16 cellular contexts compared by ENCODE assay signal in genomic region chr6:158514176-158514575, GRCh38. TPM values are rescaled to one million over a fixed set of nuclear protein-coding genes. Genes with fewer than 3 reads are reported as not detected.
A peak's percentile ranks its signal among the peaks of the same experiment; 100 is the strongest.
DNase-seq lines count a peak whose midpoint lies in the region; ATAC-seq and TF ChIP-seq lines count a peak whose summit lies in the region.
"Had no signal": no experiment of that assay in that cellular context is flagged by ENCODE, and none has a peak within 500 bp of the region (broad histone marks: within the 10 kb centered on the region; RNA-seq: fewer than 3 reads in every experiment).

No MANE protein-coding gene starts in this region.

- H2AFZ ChIP-seq in DND-41 (ENCODE audit: low read depth, low read length) (no peak overlapping the region), osteoblast (ENCODE audit: low read length) (no peak overlapping the region), OCI-LY7 (ENCODE audit: low read length) (no peak overlapping the region)

- H3K36me3 Mint-ChIP-seq in T-helper 2 cell treated with Interferon-gamma antibody and Interleukin-4, amounts not matched to agents 5 μg/mL and 100 μg/mL, for 36 hours (ENCODE audit: low read depth), result no peaks in the 10 kb centered on the region

- peaks cover 6% of the 10 kb centered on the region for H3K27me3 Mint-ChIP-seq in T-helper 2 cell treated with Interferon-gamma antibody and Interleukin-4, amounts not matched to agents 5 μg/mL and 100 μg/mL, for 36 hours (ENCODE audit: low read depth)

- H3K4me2 ChIP-seq in DND-41 (ENCODE audit: insufficient read depth, low read length) (peak overlapping the region; percentile 23), osteoblast (ENCODE audit: insufficient read depth, low read length) (no peak overlapping the region), OCI-LY7 (ENCODE audit: low read length) (no peak overlapping the region)

- peaks cover 35% of the 10 kb centered on the region for H3K4me1 Mint-ChIP-seq in T-helper 2 cell treated with Interferon-gamma antibody and Interleukin-4, amounts not matched to agents 5 μg/mL and 100 μg/mL, for 36 hours (ENCODE audit: low read depth)

- no peaks in the 10 kb centered on the region for H3K36me3 ChIP-seq in DND-41 (ENCODE audit: insufficient read depth, low read length)
- no peaks in the 10 kb centered on the region for H3K36me3 ChIP-seq in osteoblast (ENCODE audit: insufficient read depth, low read length)
- no peaks in the 10 kb centered on the region for H3K36me3 ChIP-seq in OCI-LY7 (ENCODE audit: insufficient read depth, low read length)

- ATAC-seq in DND-41 (ENCODE audit: insufficient read depth, low read depth) (peak; percentile 69), right cardiac atrium (no peak), HG02610 (IDR thresholded peaks at IDR 0.05; ENCODE audit: unreplicated experiment) (no peak)
- ATAC-seq: HCT116 had no signal

- H3K27me3 ChIP-seq in DND-41 (ENCODE audit: insufficient read depth, low read length, poor library complexity), result no peaks in the 10 kb centered on the region
- H3K27me3 ChIP-seq in osteoblast (ENCODE audit: insufficient read depth, low read length), result peaks cover 18% of the 10 kb centered on the region
- H3K27me3 ChIP-seq in right cardiac atrium (ENCODE audit: control insufficient read depth, insufficient read depth), result no peaks in the 10 kb centered on the region

- peak overlapping the region; percentile 13 for H3K4me3 Mint-ChIP-seq in T-helper 2 cell treated with Interferon-gamma antibody and Interleukin-4, amounts not matched to agents 5 μg/mL and 100 μg/mL, for 36 hours

- no peaks in the 10 kb centered on the region for H3K79me2 ChIP-seq in DND-41 (ENCODE audit: insufficient read depth, low read length)
- no peaks in the 10 kb centered on the region for H3K79me2 ChIP-seq in osteoblast (ENCODE audit: insufficient read depth, low read length)
- H3K79me2 ChIP-seq in OCI-LY7 (ENCODE audit: insufficient read depth, low read depth, low read length), result no peaks in the 10 kb centered on the region

- H3K27ac Mint-ChIP-seq in T-helper 2 cell treated with Interferon-gamma antibody and Interleukin-4, amounts not matched to agents 5 μg/mL and 100 μg/mL, for 36 hours, result no peak overlapping the region

- no peak overlapping the region for H3K9ac ChIP-seq in DND-41 (ENCODE audit: low read depth, low read length)

- no peaks in the 10 kb centered on the region for H3K9me3 Mint-ChIP-seq in T-helper 2 cell treated with Interferon-gamma antibody and Interleukin-4, amounts not matched to agents 5 μg/mL and 100 μg/mL, for 36 hours

- H3K4me3 ChIP-seq in DND-41 (ENCODE audit: low read depth in 1 of 2, low read length in 2 of 2), result no peak overlapping the region
- H3K4me3 ChIP-seq in osteoblast (ENCODE audit: insufficient read depth, low read length), result no peak overlapping the region
- H3K4me3 ChIP-seq in OCI-LY7 (ENCODE audit: low read depth, low read length, poor library complexity, severe bottlenecking), result no peak overlapping the region
- H3K4me3 ChIP-seq in right cardiac atrium (ENCODE audit: low read length), result no peak overlapping the region

- WGBS in right cardiac atrium, result 75% methylated on average over 4 of the region's 4 CpGs

- H3K27ac ChIP-seq in DND-41 (ENCODE audit: low read length) (peak overlapping the region; percentile 69), osteoblast (ENCODE audit: low read depth, low read length) (no peak overlapping the region), OCI-LY7 (ENCODE audit: low read depth, low read length, poor library complexity, severe bottlenecking) (no peak overlapping the region), right cardiac atrium (ENCODE audit: low read length) (no peak overlapping the region)

- H4K20me1 ChIP-seq in DND-41 (ENCODE audit: insufficient read depth, low read length) (no peaks in the 10 kb centered on the region; the same call in 1 of the 2 replicates), osteoblast (ENCODE audit: insufficient read depth, low read length) (no peaks in the 10 kb centered on the region), OCI-LY7 (ENCODE audit: insufficient read depth, low read length) (no peaks in the 10 kb centered on the region)

- H3K9me2 ChIP-seq in OCI-LY7 (ENCODE audit: insufficient read depth, low read length), result no peaks in the 10 kb centered on the region

- POLR2A ChIA-PET in OCI-LY7 (lab: Charles Lee), result interaction anchor here (0.9 to 1.2 kb wide), 2 partner anchors 185 to 293 kb away, joined by 3 to 6 read pairs; no protein-coding TSS in a partner anchor

- H3K9me3 ChIP-seq in DND-41 (ENCODE audit: insufficient read depth, low read length, severe bottlenecking), result no peaks in the 10 kb centered on the region
- no peaks in the 10 kb centered on the region for H3K9me3 ChIP-seq in osteoblast (ENCODE audit: low read depth, low read length)
- H3K9me3 ChIP-seq in OCI-LY7 (ENCODE audit: low read length), result no peaks in the 10 kb centered on the region
- H3K9me3 ChIP-seq in right cardiac atrium (ENCODE audit: control insufficient read depth, low read length), result no peaks in the 10 kb centered on the region

- BruUV-seq in OCI-LY7 (replicated peaks; lab: Mats Ljungman, UMichigan), result no TSS peak

- TF ChIP-seq CTCF in DND-41 (IDR thresholded peaks at IDR 0.05; ENCODE audit: borderline replicate concordance, extremely low read depth, low read length, poor library complexity, severe bottlenecking) (no peak), osteoblast (IDR thresholded peaks at IDR 0.05; ENCODE audit: extremely low read depth, low read depth, low read length) (no peak), OCI-LY7 (conservative IDR thresholded peaks at IDR 0.05; ENCODE audit: low read length) (no peak)

- peak; percentile 27 for DNase-seq in NK-92 treated with Interleukin-12 subunit alpha and Interleukin-12 subunit beta, amount 100 ng/mL, for 24 hours (lab: John Stamatoyannopoulos, UW)
- no peak for DNase-seq in NK-92 (lab: John Stamatoyannopoulos, UW; ENCODE audit: unreplicated experiment)
- DNase-seq in DND-41, result peak; percentile 79
- DNase-seq in T-helper 2 cell treated with Interferon-gamma antibody and Interleukin-4, amounts not matched to agents 5 μg/mL and 100 μg/mL, for 36 hours (ENCODE audit: low spot score), result no peak
- DNase-seq in osteoblast (ENCODE audit: insufficient read length, low spot score, missing footprints), result peak; percentile 35
- DNase-seq in OCI-LY7 (ENCODE audit: low spot score), result no peak
- DNase-seq in right cardiac atrium, result no peak
- DNase-seq: 8988T, C1 segment of cervical spinal cord, DMS53, NCI-H1105, NCI-H1694 treated with DMSO at 0.1 percent for 48 hours, NCI-H446, SIG-M5 had no signal

- H3K4me1 ChIP-seq in DND-41 (ENCODE audit: insufficient read depth, low read length), result peaks cover 57% of the 10 kb centered on the region
- H3K4me1 ChIP-seq in osteoblast (ENCODE audit: insufficient read depth, low read length), result peaks cover 12% of the 10 kb centered on the region
- peaks cover 10% of the 10 kb centered on the region for H3K4me1 ChIP-seq in OCI-LY7 (ENCODE audit: insufficient read depth, low read length, poor library complexity, severe bottlenecking)
- no peaks in the 10 kb centered on the region for H3K4me1 ChIP-seq in right cardiac atrium (ENCODE audit: control insufficient read depth, insufficient read depth, low read length)

- intact Hi-C loops in OCI-LY7 (cut with micrococcal nuclease; ENCODE audit: unreplicated experiment) (no loop called here), right cardiac atrium (cut with DNase I) (loop anchor here in 2 of 4 donors (10.0 kb wide), 1 partner anchor 289 kb away; no protein-coding TSS in a partner anchor)

- CTCF ChIA-PET in OCI-LY7 (lab: Charles Lee; ENCODE audit: unreplicated experiment), result interaction anchor here (0.6 kb wide), 1 partner anchor 242 kb away, joined by 3 read pairs; no protein-coding TSS in a partner anchor

RNA-seq across cellular contexts. Expression of gene TMEM181, which starts 45.7 kb away (rescaled TPM):
- 43.3 and 43.8 TPM in 2 replicates for total RNA-seq in osteoblast
- 7.1 and 8.0 TPM in 2 replicates for total RNA-seq in OCI-LY7 (2014; rRNA removed; shearing (Covaris generic))
- total RNA-seq in OCI-LY7 (2022), result 11.9 and 12.5 TPM in 2 replicates
- 10 to 100 TPM; 16.0 to 24.5 (median 18.7) TPM for total RNA-seq in right cardiac atrium
- polyA plus RNA-seq in right cardiac atrium, result 7.4 TPM

Comparison
In these comparisons a context has a peak if more than half of its experiments do, and no peak if none do; other contexts are left out.
1. DNase-seq: peak in NK-92 treated with Interleukin-12 subunit alpha and Interleukin-12 subunit beta, amount 100 ng/mL, for 24 hours (single experiment), DND-41 (single experiment) and osteoblast (single experiment); none in NK-92 (single experiment), T-helper 2 cell treated with Interferon-gamma antibody and Interleukin-4, amounts not matched to agents 5 μg/mL and 100 μg/mL, for 36 hours (single experiment), OCI-LY7 (single experiment) and right cardiac atrium (0 of 3).